Comparison of ENCODE assay signal across 18 cellular contexts in genomic region chr12:46722737-46723136, GRCh38.
DNase-seq lines count a peak whose midpoint lies in the region; ATAC-seq and TF ChIP-seq lines count a peak whose summit lies in the region.
"Had no signal": no experiment of that assay in that cellular context is flagged by ENCODE, and none has a peak within 500 bp of the region (broad histone marks: within the 10 kb centered on the region; RNA-seq: fewer than 3 reads in every experiment).

No MANE protein-coding gene starts in this region.

- intact Hi-C loops in left ventricle myocardium inferior (cut with micrococcal nuclease) (no loop called here), Right ventricle myocardium inferior (cut with DNase I) (no loop called here), PC-3 (cut with micrococcal nuclease) (no loop called here)

- H4K20me1 ChIP-seq in PC-3 (ENCODE audit: low read length) (no peaks in the 10 kb centered on the region), fibroblast of lung (ENCODE audit: control insufficient read depth, extremely low read depth, insufficient read depth, low read length) (no peaks in the 10 kb centered on the region)

- CTCF ChIA-PET in PC-3 (lab: Charles Lee): no interaction called here

- H3F3A ChIP-seq in PC-3 (ENCODE audit: low read length, unreplicated experiment): no peaks in the 10 kb centered on the region

- H3K79me2 ChIP-seq in PC-3 (ENCODE audit: low read length): no peaks in the 10 kb centered on the region
- H3K79me2 ChIP-seq in fibroblast of lung (ENCODE audit: control insufficient read depth, insufficient read depth, low read length): no peaks in the 10 kb centered on the region

- H3K9me3 ChIP-seq in left ventricle myocardium inferior (replicated peaks) (no peaks in the 10 kb centered on the region), PC-3 (ENCODE audit: low read length) (no peaks in the 10 kb centered on the region), fibroblast of lung (ENCODE audit: control insufficient read depth, insufficient read depth, low read depth, low read length) (no peaks in the 10 kb centered on the region)
- H3K9me3 ChIP-seq: neutrophil, thyroid gland had no signal

- H3K27ac ChIP-seq in left ventricle myocardium inferior (replicated peaks) (no peak overlapping the region), PC-3 (ENCODE audit: low read length) (no peak overlapping the region), fibroblast of lung (ENCODE audit: insufficient read depth, low read length) (no peak overlapping the region)
- H3K27ac ChIP-seq: brain microvascular endothelial cell, neutrophil, thyroid gland had no signal

- no peaks in the 10 kb centered on the region for H3K36me3 Mint-ChIP-seq in activated T-cell treated with anti-CD3 and anti-CD28 coated beads, Interleukin-2, amount 50 U/mL, for 4 hours (ENCODE audit: insufficient read depth)
- H3K36me3 Mint-ChIP-seq: activated naive CD4-positive, alpha-beta T cell treated with anti-CD3 and anti-CD28 coated beads, Interleukin-2, amount 50 U/mL, for 24 hours had no signal

- peaks cover 6% of the 10 kb centered on the region for H3K27me3 Mint-ChIP-seq in activated T-cell treated with anti-CD3 and anti-CD28 coated beads, Interleukin-2, amount 50 U/mL, for 4 hours (ENCODE audit: low read depth)
- H3K27me3 Mint-ChIP-seq: activated naive CD4-positive, alpha-beta T cell treated with anti-CD3 and anti-CD28 coated beads, Interleukin-2, amount 50 U/mL, for 24 hours had no signal

- H3K36me3 ChIP-seq in left ventricle myocardium inferior (no peaks in the 10 kb centered on the region), PC-3 (ENCODE audit: low read depth, low read length) (no peaks in the 10 kb centered on the region), fibroblast of lung (ENCODE audit: control insufficient read depth, insufficient read depth, low read length) (no peaks in the 10 kb centered on the region)
- H3K36me3 ChIP-seq: brain microvascular endothelial cell, neutrophil, thyroid gland had no signal

- H3K4me3 ChIP-seq in left ventricle myocardium inferior (no peak overlapping the region), PC-3 (ENCODE audit: low read length) (no peak overlapping the region), fibroblast of lung (replicated peaks in 1 of 4; ENCODE audit: control extremely low read depth in 1 of 4, insufficient read depth in 1 of 4, low read depth in 3 of 4, low read length in 4 of 4) (no peak overlapping the region)
- H3K4me3 ChIP-seq: thyroid gland had no signal

- POLR2A ChIA-PET in PC-3 (lab: Charles Lee; ENCODE audit: unreplicated experiment): no interaction called here

- no peak for ATAC-seq in Right ventricle myocardium inferior
- no peak for ATAC-seq in PC-3
- ATAC-seq in HG02759 (IDR thresholded peaks at IDR 0.05; ENCODE audit: unreplicated experiment): no peak
- no peak for ATAC-seq in activated T-cell treated with anti-CD3 and anti-CD28 coated beads, Interleukin-2, amount 50 U/mL, for 4 hours
- ATAC-seq: activated CD4-positive, CD25-positive, alpha-beta regulatory T cell treated with anti-CD3 and anti-CD28 coated beads, Interleukin-2, amount 50 U/mL, for 24 hours; HepG2; right cardiac atrium had no signal

- H3K9me3 Mint-ChIP-seq in activated T-cell treated with anti-CD3 and anti-CD28 coated beads, Interleukin-2, amount 50 U/mL, for 4 hours: peaks cover 3% of the 10 kb centered on the region
- H3K9me3 Mint-ChIP-seq: activated naive CD4-positive, alpha-beta T cell treated with anti-CD3 and anti-CD28 coated beads, Interleukin-2, amount 50 U/mL, for 24 hours had no signal

- H3K4me3 Mint-ChIP-seq in activated T-cell treated with anti-CD3 and anti-CD28 coated beads, Interleukin-2, amount 50 U/mL, for 4 hours: no peak overlapping the region
- H3K4me3 Mint-ChIP-seq: activated naive CD4-positive, alpha-beta T cell treated with anti-CD3 and anti-CD28 coated beads, Interleukin-2, amount 50 U/mL, for 24 hours; immature natural killer cell had no signal

- H3K9ac ChIP-seq in PC-3 (ENCODE audit: low read length) (no peak overlapping the region), fibroblast of lung (ENCODE audit: insufficient read depth, low read length) (no peak overlapping the region)

- no peak for TF ChIP-seq CTCF in left ventricle myocardium inferior (IDR thresholded peaks at IDR 0.05; ENCODE audit: borderline replicate concordance)
- TF ChIP-seq CTCF in PC-3 (conservative IDR thresholded peaks at IDR 0.05; ENCODE audit: low read depth, low read length): no peak
- TF ChIP-seq CTCF in fibroblast of lung (conservative IDR thresholded peaks at IDR 0.05 in 1 of 2, IDR thresholded peaks at IDR 0.05 in 1 of 2; ENCODE audit: low read depth in 1 of 2, low read length in 2 of 2): no peak

- H2AFZ ChIP-seq in PC-3 (ENCODE audit: low read length) (no peak overlapping the region), fibroblast of lung (ENCODE audit: low read length) (no peak overlapping the region)

- H3K9me2 ChIP-seq in PC-3 (replicated peaks; ENCODE audit: low read length): no peaks in the 10 kb centered on the region

- H3K4me1 ChIP-seq in left ventricle myocardium inferior (peaks cover 11% of the 10 kb centered on the region), PC-3 (ENCODE audit: insufficient read depth, low read length) (no peaks in the 10 kb centered on the region), fibroblast of lung (ENCODE audit: control insufficient read depth, extremely low read depth, insufficient read depth, low read length) (no peaks in the 10 kb centered on the region)
- H3K4me1 ChIP-seq: Caco-2, thyroid gland had no signal

- no TSS peak for BruUV-seq in PC-3 (replicated peaks; lab: Mats Ljungman, UMichigan)

- H3K4me1 Mint-ChIP-seq in activated T-cell treated with anti-CD3 and anti-CD28 coated beads, Interleukin-2, amount 50 U/mL, for 4 hours (ENCODE audit: low read depth): peaks cover 5% of the 10 kb centered on the region

- DNase-seq in left ventricle myocardium inferior (peak; percentile 14), Right ventricle myocardium inferior (ENCODE audit: missing footprints) (no peak), PC-3 (peak; percentile 7), fibroblast of lung (ENCODE audit: low read depth in 2 of 2) (peak in 1 of 2 donors; percentile 74), NCI-H2171 treated with DMSO at 0.1 percent for 48 hours (lab: John Stamatoyannopoulos, UW) (no peak), OCI-M1 (lab: John Stamatoyannopoulos, UW) (no peak)
- no peak for DNase-seq in activated T-cell treated with anti-CD3 and anti-CD28 coated beads, Interleukin-2, amount 50 U/mL, for 4 hours
- DNase-seq: brain microvascular endothelial cell; Caco-2; effector CD8-positive, alpha-beta T cell; immature natural killer cell; thyroid gland had no signal

- H3K4me2 ChIP-seq in PC-3 (ENCODE audit: low read length) (no peak overlapping the region), fibroblast of lung (ENCODE audit: extremely low read depth, insufficient read depth, low read length) (peak overlapping the region; percentile 9)

- no peaks in the 10 kb centered on the region for H3K27me3 ChIP-seq in left ventricle myocardium inferior (ENCODE audit: low read depth)
- no peaks in the 10 kb centered on the region for H3K27me3 ChIP-seq in PC-3 (ENCODE audit: low read length)
- no peaks in the 10 kb centered on the region for H3K27me3 ChIP-seq in fibroblast of lung (ENCODE audit: control insufficient read depth, insufficient read depth, low read length)
- H3K27me3 ChIP-seq: brain microvascular endothelial cell, neutrophil, thyroid gland had no signal

Comparison
In these comparisons a context has a peak if more than half of its experiments do, and no peak if none do; other contexts are left out.
1. DNase-seq: peak in left ventricle myocardium inferior (single experiment) and PC-3 (single experiment); none in Right ventricle myocardium inferior (single experiment), NCI-H2171 treated with DMSO at 0.1 percent for 48 hours (single experiment), OCI-M1 (single experiment) and activated T-cell treated with anti-CD3 and anti-CD28 coated beads, Interleukin-2, amount 50 U/mL, for 4 hours (single experiment).